11 cellular contexts compared by ENCODE assay signal in genomic region chr7:66150471-66150870, GRCh38. TPM values are rescaled to one million over a fixed set of nuclear protein-coding genes. Genes with fewer than 3 reads are reported as not detected.
A peak's percentile ranks its signal among the peaks of the same experiment; 100 is the strongest.
DNase-seq lines count a peak whose midpoint lies in the region; ATAC-seq and TF ChIP-seq lines count a peak whose summit lies in the region.
"Had no signal": no experiment of that assay in that cellular context is flagged by ENCODE, and none has a peak within 500 bp of the region (broad histone marks: within the 10 kb centered on the region; RNA-seq: fewer than 3 reads in every experiment).

No MANE protein-coding gene starts in this region.

- peak; percentile 52 for DNase-seq in AG08396 (ENCODE audit: low spot score)
- peak in 2 of 3 donors; percentile 26 to 54 for DNase-seq in Peyer's patch
- peak; percentile 82 for DNase-seq in fibroblast of gingiva (ENCODE audit: low read depth)
- DNase-seq in natural killer cell treated with Interleukin-12 subunit alpha and Interleukin-12 subunit beta and Interleukin-15 and Interleukin-18, amount 100 ng/mL, for 72 hours (ENCODE audit: low spot score), result no peak
- DNase-seq in stimulated activated naive B cell treated with anti-CD40 and anti-IgM and Interleukin-4, amounts not matched to agents 10 μg/mL and 1 μg/mL and 100 μg/mL, for 72 hours, result no peak
- no peak for DNase-seq in NCI-H187 (lab: John Stamatoyannopoulos, UW)
- DNase-seq in stimulated activated CD8-positive, alpha-beta memory T cell treated with anti-CD3 and anti-CD28 coated beads, Interleukin-4, amount 100 ng/mL, for 48 hours, result no peak
- no peak for DNase-seq in CD4-positive, alpha-beta T cell
- DNase-seq: activated CD4-positive, alpha-beta T cell treated with anti-CD3 and anti-CD28 coated beads, Interleukin-2, amount 50 U/mL, for 4 hours; DMS79 treated with DMSO at 0.1 percent for 48 hours; NCI-H1417 treated with DMSO at 0.1 percent for 48 hours had no signal

- H3K27ac ChIP-seq in Peyer's patch, result peak overlapping the region; percentile 22 to 61 (median 41)
- H3K27ac ChIP-seq in CD4-positive, alpha-beta T cell (ENCODE audit: low read depth, low read length), result no peak overlapping the region

- H3K4me1 Mint-ChIP-seq in natural killer cell treated with Interleukin-12 subunit alpha and Interleukin-12 subunit beta and Interleukin-15 and Interleukin-18, amount 100 ng/mL, for 72 hours (ENCODE audit: low read depth in 2 of 2), result peaks cover 30 to 35% of the 10 kb centered on the region in 2 donors
- peaks cover 0 to 7% of the 10 kb centered on the region in 2 donors for H3K4me1 Mint-ChIP-seq in stimulated activated naive B cell treated with anti-CD40 and anti-IgM and Interleukin-4, amounts not matched to agents 10 μg/mL and 1 μg/mL and 100 μg/mL, for 72 hours
- peaks cover 23% of the 10 kb centered on the region for H3K4me1 Mint-ChIP-seq in CD4-positive, alpha-beta T cell (ENCODE audit: low read depth)

- no peaks in the 10 kb centered on the region for H3K27me3 Mint-ChIP-seq in natural killer cell treated with Interleukin-12 subunit alpha and Interleukin-12 subunit beta and Interleukin-15 and Interleukin-18, amount 100 ng/mL, for 72 hours
- no peaks in the 10 kb centered on the region for H3K27me3 Mint-ChIP-seq in stimulated activated naive B cell treated with anti-CD40 and anti-IgM and Interleukin-4, amounts not matched to agents 10 μg/mL and 1 μg/mL and 100 μg/mL, for 72 hours
- no peaks in the 10 kb centered on the region for H3K27me3 Mint-ChIP-seq in CD4-positive, alpha-beta T cell

- no peak for TF ChIP-seq POLR2A in Peyer's patch (IDR thresholded peaks at IDR 0.05)

- peaks cover 24% of the 10 kb centered on the region for H3K36me3 Mint-ChIP-seq in natural killer cell treated with Interleukin-12 subunit alpha and Interleukin-12 subunit beta and Interleukin-15 and Interleukin-18, amount 100 ng/mL, for 72 hours
- H3K36me3 Mint-ChIP-seq in stimulated activated naive B cell treated with anti-CD40 and anti-IgM and Interleukin-4, amounts not matched to agents 10 μg/mL and 1 μg/mL and 100 μg/mL, for 72 hours, result peaks cover 46 to 50% of the 10 kb centered on the region in 2 donors
- peaks cover 87% of the 10 kb centered on the region for H3K36me3 Mint-ChIP-seq in CD4-positive, alpha-beta T cell (ENCODE audit: low read depth)

- no peaks in the 10 kb centered on the region for H3K9me3 Mint-ChIP-seq in natural killer cell treated with Interleukin-12 subunit alpha and Interleukin-12 subunit beta and Interleukin-15 and Interleukin-18, amount 100 ng/mL, for 72 hours
- H3K9me3 Mint-ChIP-seq in stimulated activated naive B cell treated with anti-CD40 and anti-IgM and Interleukin-4, amounts not matched to agents 10 μg/mL and 1 μg/mL and 100 μg/mL, for 72 hours, result no peaks in the 10 kb centered on the region
- H3K9me3 Mint-ChIP-seq in CD4-positive, alpha-beta T cell, result no peaks in the 10 kb centered on the region

- H3K27ac Mint-ChIP-seq in natural killer cell treated with Interleukin-12 subunit alpha and Interleukin-12 subunit beta and Interleukin-15 and Interleukin-18, amount 100 ng/mL, for 72 hours, result peak overlapping the region; percentile 18 to 98
- H3K27ac Mint-ChIP-seq in stimulated activated naive B cell treated with anti-CD40 and anti-IgM and Interleukin-4, amounts not matched to agents 10 μg/mL and 1 μg/mL and 100 μg/mL, for 72 hours, result no peak overlapping the region
- no peak overlapping the region for H3K27ac Mint-ChIP-seq in CD4-positive, alpha-beta T cell

- peak overlapping the region; percentile 39 for H3K4me3 Mint-ChIP-seq in natural killer cell treated with Interleukin-12 subunit alpha and Interleukin-12 subunit beta and Interleukin-15 and Interleukin-18, amount 100 ng/mL, for 72 hours
- H3K4me3 Mint-ChIP-seq in stimulated activated naive B cell treated with anti-CD40 and anti-IgM and Interleukin-4, amounts not matched to agents 10 μg/mL and 1 μg/mL and 100 μg/mL, for 72 hours, result no peak overlapping the region
- H3K4me3 Mint-ChIP-seq in CD4-positive, alpha-beta T cell, result no peak overlapping the region

- TF ChIP-seq CTCF in Peyer's patch (IDR thresholded peaks at IDR 0.05), result no peak
- no peak for TF ChIP-seq CTCF in CD4-positive, alpha-beta T cell (IDR thresholded peaks at IDR 0.05)

- H3K4me3 ChIP-seq in Peyer's patch, result no peak overlapping the region

- intact Hi-C loops in CD4-positive, alpha-beta T cell (cut with DNase I, micrococcal nuclease), result no loop called here

- no peaks in the 10 kb centered on the region for H3K27me3 ChIP-seq in Peyer's patch
- no peaks in the 10 kb centered on the region for H3K27me3 ChIP-seq in CD4-positive, alpha-beta T cell (ENCODE audit: control insufficient read depth, insufficient read depth, low read length)

- POLR2A ChIA-PET in CD4-positive, alpha-beta T cell (lab: Charles Lee), result no interaction called here

- H3K4me1 ChIP-seq in Peyer's patch, result peaks cover 0 to 17% (median 3%) of the 10 kb centered on the region in 4 donors

- no peak for ATAC-seq in natural killer cell treated with Interleukin-12 subunit alpha and Interleukin-12 subunit beta and Interleukin-15 and Interleukin-18, amount 100 ng/mL, for 72 hours
- ATAC-seq in stimulated activated naive B cell treated with anti-CD40 and anti-IgM and Interleukin-4, amounts not matched to agents 10 μg/mL and 1 μg/mL and 100 μg/mL, for 72 hours (replicated peaks), result no peak
- no peak for ATAC-seq in CD4-positive, alpha-beta T cell (ENCODE audit: poor library complexity)

- H3K9me3 ChIP-seq in Peyer's patch, result no peaks in the 10 kb centered on the region
- H3K9me3 ChIP-seq in CD4-positive, alpha-beta T cell (ENCODE audit: control insufficient read depth, low read length), result no peaks in the 10 kb centered on the region

- CTCF ChIA-PET in CD4-positive, alpha-beta T cell (lab: Charles Lee), result no interaction called here

- peaks cover 0 to 54% (median 0%) of the 10 kb centered on the region in 3 donors for H3K36me3 ChIP-seq in Peyer's patch

RNA-seq across cellular contexts. Expression of gene CRCP, which starts 35.8 kb away (rescaled TPM):
- 10 to 100 TPM; 24.7 to 67.7 (median 42.2) TPM for total RNA-seq in Peyer's patch
- 10 to 100 TPM; 45.8 to 54.7 TPM for total RNA-seq in natural killer cell treated with Interleukin-12 subunit alpha and Interleukin-12 subunit beta and Interleukin-15 and Interleukin-18, amount 100 ng/mL, for 72 hours
- total RNA-seq in CD4-positive, alpha-beta T cell, result 10 to 100 TPM; 29.2 to 29.4 TPM

RNA-seq across cellular contexts. Expression of gene TPST1, which starts 54.7 kb away (rescaled TPM):
- total RNA-seq in Peyer's patch, result 10 to 100 TPM in 3 of 4 donors, 1 to 10 TPM in 1; 5.4 to 58.6 (median 12.5) TPM
- 1 to 10 TPM; 4.2 to 4.6 TPM for total RNA-seq in natural killer cell treated with Interleukin-12 subunit alpha and Interleukin-12 subunit beta and Interleukin-15 and Interleukin-18, amount 100 ng/mL, for 72 hours
- total RNA-seq in CD4-positive, alpha-beta T cell, result 1 to 10 TPM; 1.9 to 2.6 TPM

Comparison
In these comparisons a context has a peak if more than half of its experiments do, and no peak if none do; other contexts are left out.
1. DNase-seq: peak in AG08396 (single experiment), Peyer's patch (2 of 3) and fibroblast of gingiva (single experiment); none in natural killer cell treated with Interleukin-12 subunit alpha and Interleukin-12 subunit beta and Interleukin-15 and Interleukin-18, amount 100 ng/mL, for 72 hours (single experiment), stimulated activated naive B cell treated with anti-CD40 and anti-IgM and Interleukin-4, amounts not matched to agents 10 μg/mL and 1 μg/mL and 100 μg/mL, for 72 hours (single experiment), NCI-H187 (0 of 2), stimulated activated CD8-positive, alpha-beta memory T cell treated with anti-CD3 and anti-CD28 coated beads, Interleukin-4, amount 100 ng/mL, for 48 hours (single experiment) and CD4-positive, alpha-beta T cell (0 of 10).
2. H3K27ac Mint-ChIP-seq: peak in natural killer cell treated with Interleukin-12 subunit alpha and Interleukin-12 subunit beta and Interleukin-15 and Interleukin-18, amount 100 ng/mL, for 72 hours (2 of 2); none in stimulated activated naive B cell treated with anti-CD40 and anti-IgM and Interleukin-4, amounts not matched to agents 10 μg/mL and 1 μg/mL and 100 μg/mL, for 72 hours (single experiment) and CD4-positive, alpha-beta T cell (single experiment).